In the genomic region with DNA sequence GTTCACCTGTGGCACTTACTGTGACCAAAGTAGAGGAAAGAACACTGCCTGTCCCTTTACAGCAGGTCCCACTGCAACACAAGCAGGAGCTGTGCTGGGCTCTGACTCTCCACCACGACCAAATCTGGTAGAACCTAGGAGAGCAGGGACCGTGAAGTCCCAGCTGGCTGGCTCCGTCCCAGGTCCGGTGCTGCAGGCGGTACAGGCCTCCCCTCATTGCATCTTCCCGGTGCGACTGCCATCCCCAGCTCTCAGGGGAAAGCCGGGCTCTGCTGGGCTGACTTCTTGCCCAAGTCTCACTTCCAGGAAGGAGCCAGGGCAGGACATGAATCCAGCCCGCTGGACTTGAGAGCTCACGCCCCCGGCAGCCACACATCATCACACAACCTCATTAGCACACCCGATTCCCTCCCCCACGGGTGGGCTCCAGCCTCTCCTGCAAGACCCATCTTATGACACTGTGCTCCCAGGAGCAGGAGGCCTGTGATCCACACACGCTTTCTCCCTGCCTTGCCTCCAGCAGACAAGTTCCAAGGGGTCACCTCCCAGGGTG, we compare ENCODE assay signal across 1 cellular context.
TF ChIP-seq lines count a peak whose summit lies in the region.

No MANE protein-coding gene starts in this region.

TF ChIP-seq in IMR-90, 13 proteins besides CTCF, POLR2A, EP300 and RAD21 (continued from another document):
- TF ChIP-seq SMC3 (IDR thresholded peaks at IDR 0.05; ENCODE audit: low read depth, low read length) = no peak
- TF ChIP-seq CHD1 (IDR thresholded peaks at IDR 0.05; ENCODE audit: low read depth, low read length) = no peak
- TF ChIP-seq MAZ (IDR thresholded peaks at IDR 0.05; ENCODE audit: borderline replicate concordance, low read depth, low read length) = no peak
- TF ChIP-seq, protein P1, sequence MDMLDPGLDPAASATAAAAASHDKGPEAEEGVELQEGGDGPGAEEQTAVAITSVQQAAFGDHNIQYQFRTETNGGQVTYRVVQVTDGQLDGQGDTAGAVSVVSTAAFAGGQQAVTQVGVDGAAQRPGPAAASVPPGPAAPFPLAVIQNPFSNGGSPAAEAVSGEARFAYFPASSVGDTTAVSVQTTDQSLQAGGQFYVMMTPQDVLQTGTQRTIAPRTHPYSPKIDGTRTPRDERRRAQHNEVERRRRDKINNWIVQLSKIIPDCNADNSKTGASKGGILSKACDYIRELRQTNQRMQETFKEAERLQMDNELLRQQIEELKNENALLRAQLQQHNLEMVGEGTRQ (IDR thresholded peaks at IDR 0.05; ENCODE audit: low read depth, low read length) = no peak
- no peak for TF ChIP-seq FOS (IDR thresholded peaks at IDR 0.05; ENCODE audit: low read depth, low read length)
